17 cellular contexts compared by ENCODE assay signal in genomic region chr7:128941323-128941890, GRCh38. TPM values are rescaled to one million over a fixed set of nuclear protein-coding genes. Genes with fewer than 3 reads are reported as not detected.
A peak's percentile ranks its signal among the peaks of the same experiment; 100 is the strongest.
DNase-seq lines count a peak whose midpoint lies in the region; ATAC-seq and TF ChIP-seq lines count a peak whose summit lies in the region.
"Had no signal": no experiment of that assay in that cellular context is flagged by ENCODE, and none has a peak within 500 bp of the region (broad histone marks: within the 10 kb centered on the region; RNA-seq: fewer than 3 reads in every experiment).

No MANE protein-coding gene starts in this region.

- no peak overlapping the region for H3K56ac ChIP-seq in H9 (ENCODE audit: insufficient read length, low read depth, low read length)

- H2BK120ac ChIP-seq in H9 (ENCODE audit: low read depth, low read length, poor library complexity, severe bottlenecking) = no peak overlapping the region

- H4K8ac ChIP-seq in H9 (replicated peaks; ENCODE audit: insufficient read length, low read depth, low read length) = no peak overlapping the region

- H3K4me3 ChIP-seq in CD8-positive, alpha-beta memory T cell (ENCODE audit: low read length) = no peak overlapping the region
- H3K4me3 ChIP-seq in H7 (ENCODE audit: insufficient read depth, low read depth, low read length) (no peak overlapping the region), neural progenitor cell (no peak overlapping the region)
- H3K4me3 ChIP-seq: SJSA1, thyroid gland had no signal

- no peak for DNase-seq in CD8-positive, alpha-beta memory T cell
- DNase-seq in H7 = peak; percentile 51
- DNase-seq in neural progenitor cell (ENCODE audit: low spot score) = no peak
- DNase-seq in activated effector memory CD4-positive, alpha-beta T cell treated with anti-CD3 and anti-CD28 coated beads, Interleukin-2, amount 50 U/mL, for 16 hours = no peak
- no peak for DNase-seq in H9
- no peak for DNase-seq in osteocyte (ENCODE audit: extremely low spot score, unreplicated experiment)
- DNase-seq: activated CD4-positive, CD25-positive, alpha-beta regulatory T cell; Caco-2; glutamatergic neuron; kidney glomerular epithelial cell; NCI-H2107; thyroid gland had no signal

- peaks cover 8% of the 10 kb centered on the region for H3K4me1 ChIP-seq in CD8-positive, alpha-beta memory T cell (ENCODE audit: insufficient read depth, low read length)
- no peaks in the 10 kb centered on the region for H3K4me1 ChIP-seq in neural progenitor cell
- H3K4me1 ChIP-seq in H9 (ENCODE audit: insufficient read depth, low read length) = no peaks in the 10 kb centered on the region

- no peak overlapping the region for H4K5ac ChIP-seq in H9 (ENCODE audit: insufficient read length, low read depth, low read length)

- no peak overlapping the region for H3K18ac ChIP-seq in H9 (ENCODE audit: insufficient read length, low read depth, low read length)

- TF ChIP-seq CTCF in neural progenitor cell (IDR thresholded peaks at IDR 0.05) (no peak), H9 (conservative IDR thresholded peaks at IDR 0.05) (no peak), osteocyte (IDR thresholded peaks at IDR 0.05) (no peak)

- peaks cover 27 to 39% (median 27%) of the 10 kb centered on the region in 3 donors for H3K4me1 Mint-ChIP-seq in CD8-positive, alpha-beta memory T cell
- peaks cover 19% of the 10 kb centered on the region for H3K4me1 Mint-ChIP-seq in activated T-helper 17 cell treated with anti-CD3 and anti-CD28 coated beads, Interleukin-2, amount 50 U/mL, for 72 hours
- H3K4me1 Mint-ChIP-seq in neural progenitor cell (peaks cover 11% of the 10 kb centered on the region), H9 (peaks cover 10 to 16% of the 10 kb centered on the region in 2 experiments), osteocyte (ENCODE audit: unreplicated experiment) (peaks cover 10% of the 10 kb centered on the region)

- POLR2A ChIA-PET in CD8-positive, alpha-beta memory T cell (lab: Charles Lee) = no interaction called here

- WGBS in H9 (ENCODE audit: extremely low coverage, insufficient read length, low lambda C conversion rate) = no CpG with 5 or more reads among the region's 15 CpGs

- H3K36me3 Mint-ChIP-seq in CD8-positive, alpha-beta memory T cell = peaks cover 0 to 4% (median 0%) of the 10 kb centered on the region in 3 donors
- peaks cover 25% of the 10 kb centered on the region for H3K36me3 Mint-ChIP-seq in activated T-helper 17 cell treated with anti-CD3 and anti-CD28 coated beads, Interleukin-2, amount 50 U/mL, for 72 hours (ENCODE audit: low read depth)
- H3K36me3 Mint-ChIP-seq in neural progenitor cell (peaks cover 4% of the 10 kb centered on the region), H9 (ENCODE audit: insufficient read depth in 1 of 3, low read depth in 3 of 3) (no peaks in the 10 kb centered on the region), osteocyte (ENCODE audit: unreplicated experiment) (no peaks in the 10 kb centered on the region)

- H3K27ac Mint-ChIP-seq in CD8-positive, alpha-beta memory T cell = peak overlapping the region in 7 of 8 donors; percentile 3 to 82 (median 49)
- peak overlapping the region; percentile 72 for H3K27ac Mint-ChIP-seq in activated T-helper 17 cell treated with anti-CD3 and anti-CD28 coated beads, Interleukin-2, amount 50 U/mL, for 72 hours
- H3K27ac Mint-ChIP-seq in neural progenitor cell = no peak overlapping the region
- H3K27ac Mint-ChIP-seq in H9 = no peak overlapping the region
- no peak overlapping the region for H3K27ac Mint-ChIP-seq in osteocyte (ENCODE audit: unreplicated experiment)

- H3K79me2 ChIP-seq in neural progenitor cell (ENCODE audit: low read depth) (no peaks in the 10 kb centered on the region), H9 (ENCODE audit: insufficient read depth, low read length) (no peaks in the 10 kb centered on the region)

- H4K20me1 ChIP-seq in neural progenitor cell (ENCODE audit: low read depth) (no peaks in the 10 kb centered on the region), H9 (ENCODE audit: control insufficient read depth, insufficient read depth, insufficient read length) (no peaks in the 10 kb centered on the region)

- H3K36me3 ChIP-seq in CD8-positive, alpha-beta memory T cell (ENCODE audit: insufficient read depth, low read length) = no peaks in the 10 kb centered on the region
- H3K36me3 ChIP-seq in H7 (replicated peaks; ENCODE audit: control insufficient read depth, insufficient read depth, low read length) (no peaks in the 10 kb centered on the region), neural progenitor cell (no peaks in the 10 kb centered on the region)
- H3K36me3 ChIP-seq: SJSA1, thyroid gland had no signal

- H3K4me3 Mint-ChIP-seq in CD8-positive, alpha-beta memory T cell = peak overlapping the region; percentile 17 to 90 (median 70)
- H3K4me3 Mint-ChIP-seq in activated T-helper 17 cell treated with anti-CD3 and anti-CD28 coated beads, Interleukin-2, amount 50 U/mL, for 72 hours = peak overlapping the region; percentile 95
- H3K4me3 Mint-ChIP-seq in neural progenitor cell = peak overlapping the region; percentile 43
- no peak overlapping the region for H3K4me3 Mint-ChIP-seq in H9
- no peak overlapping the region for H3K4me3 Mint-ChIP-seq in osteocyte (ENCODE audit: unreplicated experiment)
- H3K4me3 Mint-ChIP-seq: activated naive CD4-positive, alpha-beta T cell treated with anti-CD3 and anti-CD28 coated beads, Interleukin-2, amount 10 ng/mL, durations not matched to agents 7 days and 5 days had no signal

- no peak for ATAC-seq in activated T-helper 17 cell treated with anti-CD3 and anti-CD28 coated beads, Interleukin-2, amount 50 U/mL, for 72 hours (replicated peaks)
- no peak for ATAC-seq in HG03025 (IDR thresholded peaks at IDR 0.05; ENCODE audit: low FRiP score, unreplicated experiment)

- no peak overlapping the region for H3T11ph ChIP-seq in H9 (ENCODE audit: low read length)

- CTCF ChIA-PET in CD8-positive, alpha-beta memory T cell (lab: Charles Lee) = no interaction called here

- no peak overlapping the region for H3K4me2 ChIP-seq in neural progenitor cell
- H3K4me2 ChIP-seq in H9 (ENCODE audit: insufficient read depth, insufficient read length, low read length) = no peak overlapping the region

- H3K9me3 Mint-ChIP-seq in CD8-positive, alpha-beta memory T cell = no peaks in the 10 kb centered on the region
- H3K9me3 Mint-ChIP-seq in activated T-helper 17 cell treated with anti-CD3 and anti-CD28 coated beads, Interleukin-2, amount 50 U/mL, for 72 hours = no peaks in the 10 kb centered on the region
- H3K9me3 Mint-ChIP-seq in neural progenitor cell = peaks cover 4% of the 10 kb centered on the region
- H3K9me3 Mint-ChIP-seq in H9 = 0 out of 5 replicates have a peak, but pooled peaks cover 0 to 2% of the 10 kb centered on the region in 2 experiments
- H3K9me3 Mint-ChIP-seq in osteocyte (ENCODE audit: unreplicated experiment) = no peaks in the 10 kb centered on the region
- H3K9me3 Mint-ChIP-seq: activated naive CD4-positive, alpha-beta T cell treated with anti-CD3 and anti-CD28 coated beads, Interleukin-2, amount 10 ng/mL, durations not matched to agents 7 days and 5 days had no signal

- H3K14ac ChIP-seq in H9 (ENCODE audit: insufficient read depth, low read length) = no peak overlapping the region

- H3K79me1 ChIP-seq in H9 (ENCODE audit: insufficient read depth, low read depth, low read length, poor library complexity, severe bottlenecking) = no peaks in the 10 kb centered on the region

- H2AFZ ChIP-seq in neural progenitor cell (replicated peaks) (no peak overlapping the region), H9 (ENCODE audit: low read length) (no peak overlapping the region)

- H3K4ac ChIP-seq in H9 (ENCODE audit: low read depth, low read length) = no peak overlapping the region

- no peak overlapping the region for H3K9ac ChIP-seq in neural progenitor cell
- no peak overlapping the region for H3K9ac ChIP-seq in H9 (ENCODE audit: extremely low read depth, insufficient read length, low read length)

- no peak overlapping the region for H2AK5ac ChIP-seq in H9 (ENCODE audit: insufficient read length, low read length)

- H3K23ac ChIP-seq in H9 (ENCODE audit: insufficient read length, low read depth, low read length) = no peak overlapping the region

- no peak overlapping the region for H3K27ac ChIP-seq in CD8-positive, alpha-beta memory T cell (ENCODE audit: low read depth, low read length)
- no peak overlapping the region for H3K27ac ChIP-seq in neural progenitor cell
- H3K27ac ChIP-seq in H9 (ENCODE audit: insufficient read length, low read depth, low read length) = no peak overlapping the region
- H3K27ac ChIP-seq: SJSA1, thyroid gland had no signal

- no peak overlapping the region for H2BK12ac ChIP-seq in H9 (ENCODE audit: insufficient read length, low read depth, low read length)

- H3K27me3 Mint-ChIP-seq in CD8-positive, alpha-beta memory T cell = peaks cover 9 to 14% of the 10 kb centered on the region in 2 donors
- H3K27me3 Mint-ChIP-seq in activated T-helper 17 cell treated with anti-CD3 and anti-CD28 coated beads, Interleukin-2, amount 50 U/mL, for 72 hours = no peaks in the 10 kb centered on the region
- peaks cover 35% of the 10 kb centered on the region for H3K27me3 Mint-ChIP-seq in neural progenitor cell (ENCODE audit: insufficient read depth, low read depth)
- peaks cover 55% of the 10 kb centered on the region for H3K27me3 Mint-ChIP-seq in H9 (ENCODE audit: low read depth)
- peaks cover 39% of the 10 kb centered on the region for H3K27me3 Mint-ChIP-seq in osteocyte (ENCODE audit: unreplicated experiment)

- H3K9me3 ChIP-seq in CD8-positive, alpha-beta memory T cell (ENCODE audit: low read length) = no peaks in the 10 kb centered on the region
- H3K9me3 ChIP-seq in neural progenitor cell (ENCODE audit: low read depth) = no peaks in the 10 kb centered on the region
- H3K9me3 ChIP-seq in H9 (ENCODE audit: control insufficient read depth, low read depth, low read length) = no peaks in the 10 kb centered on the region
- H3K9me3 ChIP-seq: Caco-2, thyroid gland had no signal

- H2BK5ac ChIP-seq in H9 (ENCODE audit: insufficient read length, low read length) = no peak overlapping the region

- peaks cover 5% of the 10 kb centered on the region for H3K23me2 ChIP-seq in H9 (ENCODE audit: insufficient read length, low read depth, low read length, poor library complexity, severe bottlenecking)

- peaks cover 6% of the 10 kb centered on the region for H3F3A ChIP-seq in neural progenitor cell (ENCODE audit: low read depth)

- H3K27me3 ChIP-seq in CD8-positive, alpha-beta memory T cell (ENCODE audit: insufficient read depth, low read length, poor library complexity, severe bottlenecking) = peaks cover 14% of the 10 kb centered on the region
- H3K27me3 ChIP-seq in H7 (ENCODE audit: control insufficient read depth, insufficient read depth, low read length) (peaks cover 34% of the 10 kb centered on the region), neural progenitor cell (peaks cover 43% of the 10 kb centered on the region), H9 (ENCODE audit: insufficient read depth, low read length) (peaks cover 20% of the 10 kb centered on the region; the same call in 1 of the 2 replicates)
- H3K27me3 ChIP-seq: thyroid gland had no signal

- no peak overlapping the region for H2BK15ac ChIP-seq in H9 (ENCODE audit: low read depth, low read length)

- H4K91ac ChIP-seq in H9 (ENCODE audit: insufficient read length, low read depth, low read length) = no peak overlapping the region

- H2BK20ac ChIP-seq in H9 (ENCODE audit: low read depth, low read length, poor library complexity, severe bottlenecking) = no peak overlapping the region

RNA-seq across cellular contexts. Expression of gene IRF5, which starts 3.7 kb away (rescaled TPM):
- total RNA-seq in CD8-positive, alpha-beta memory T cell = 1 to 10 TPM; 7.1 to 7.8 TPM
- polyA plus RNA-seq in CD8-positive, alpha-beta memory T cell = 15.2 TPM
- total RNA-seq in H7 (2014; rRNA removed; shearing (Covaris generic)) = 0.48 and 0.62 TPM in 2 replicates
- 10 to 100 TPM; 22.5 to 25.4 TPM for total RNA-seq in activated T-helper 17 cell treated with anti-CD3 and anti-CD28 coated beads, Interleukin-2, amount 50 U/mL, for 72 hours
- total RNA-seq in neural progenitor cell (ENCODE audit: low replicate concordance) (0.22 and 0.28 TPM in 2 replicates), H9 (2021) (0.70 and 0.74 TPM in 2 replicates), osteocyte (0.24 TPM in 1 of 2 replicates, not detected in the other)
- polyA plus RNA-seq: neural cell had no signal

RNA-seq across cellular contexts. Expression of gene KCP, which starts 30.9 kb away (rescaled TPM):
- 1 to 10 TPM in 1 of 2 experiments, under 1 TPM in 1; 0.84 to 1.1 TPM for total RNA-seq in CD8-positive, alpha-beta memory T cell
- polyA plus RNA-seq in CD8-positive, alpha-beta memory T cell = not detected
- total RNA-seq in H7 (2014; rRNA removed; shearing (Covaris generic)) = 2.5 and 3.4 TPM in 2 replicates
- 1 to 10 TPM in 1 of 2 donors, under 1 TPM in 1; 0.09 to 1.0 TPM for total RNA-seq in activated T-helper 17 cell treated with anti-CD3 and anti-CD28 coated beads, Interleukin-2, amount 50 U/mL, for 72 hours
- total RNA-seq in neural progenitor cell (ENCODE audit: low replicate concordance) (0.06 and 3.5 TPM in 2 replicates), H9 (2021) (4.8 and 5.3 TPM in 2 replicates), osteocyte (0.55 and 0.70 TPM in 2 replicates)
- total RNA-seq: SJSA1 had no signal

Comparison
In these comparisons a context has a peak if more than half of its experiments do, and no peak if none do; other contexts are left out.
1. H3K27ac Mint-ChIP-seq: peak in CD8-positive, alpha-beta memory T cell (7 of 8) and activated T-helper 17 cell treated with anti-CD3 and anti-CD28 coated beads, Interleukin-2, amount 50 U/mL, for 72 hours (single experiment); none in neural progenitor cell (single experiment), H9 (0 of 3) and osteocyte (single experiment).
2. H3K4me3 Mint-ChIP-seq: peak in CD8-positive, alpha-beta memory T cell (7 of 7), activated T-helper 17 cell treated with anti-CD3 and anti-CD28 coated beads, Interleukin-2, amount 50 U/mL, for 72 hours (single experiment) and neural progenitor cell (single experiment); none in H9 (0 of 2) and osteocyte (single experiment).